Comparison of ENCODE assay signal across 18 cellular contexts in the genomic region with DNA sequence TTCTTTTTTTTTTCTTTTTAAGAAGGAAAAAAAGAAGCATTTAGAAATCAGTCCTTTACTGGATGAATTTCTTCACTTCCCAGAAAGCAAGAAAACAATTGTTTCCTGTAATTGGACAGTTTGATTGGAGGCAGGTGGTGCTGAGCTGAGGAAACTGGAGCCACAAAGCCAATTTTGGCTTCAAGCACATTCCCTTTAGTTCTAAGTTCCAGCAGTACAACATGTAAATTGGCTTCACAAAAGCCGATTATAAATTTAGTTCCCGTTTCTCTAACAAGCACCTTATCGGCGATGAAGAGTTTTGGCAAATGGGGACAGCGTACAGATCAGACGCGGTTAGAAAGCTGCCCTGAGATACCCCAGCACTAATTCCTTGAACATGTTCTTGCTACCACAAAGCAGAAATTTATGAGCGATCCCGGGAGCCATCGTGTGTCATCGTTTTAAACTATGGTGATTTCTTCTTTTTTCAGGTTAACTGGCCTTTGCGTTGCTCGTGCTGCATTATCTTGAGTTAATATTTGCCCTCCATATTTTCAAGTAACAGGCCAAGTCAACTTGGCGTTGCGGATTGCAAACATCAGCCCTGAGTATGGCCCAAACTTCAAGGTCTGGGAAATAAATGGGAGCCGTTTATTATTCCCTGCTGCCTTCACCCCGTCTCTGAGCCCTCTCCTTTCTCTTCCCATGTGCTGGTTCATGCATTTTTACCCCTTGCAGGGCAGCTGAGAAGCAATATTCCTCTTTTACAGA.
DNase-seq lines count a peak whose midpoint lies in the region; ATAC-seq and TF ChIP-seq lines count a peak whose summit lies in the region.
"Had no signal": no experiment of that assay in that cellular context is flagged by ENCODE, and none has a peak within 500 bp of the region (broad histone marks: within the 10 kb centered on the region; RNA-seq: fewer than 3 reads in every experiment).

No MANE protein-coding gene starts in this region.

- no peak overlapping the region for H3K4me3 Mint-ChIP-seq in CD4-positive, alpha-beta memory T cell
- no peak overlapping the region for H3K4me3 Mint-ChIP-seq in activated CD4-positive, alpha-beta T cell treated with anti-CD3 and anti-CD28 coated beads, Interleukin-2, amount 10 ng/mL, durations not matched to agents 24 days and 14 days
- no peak overlapping the region for H3K4me3 Mint-ChIP-seq in activated CD4-positive, alpha-beta memory T cell treated with anti-CD3 and anti-CD28 coated beads, Interleukin-2, amount 10 ng/mL, durations not matched to agents 7 days and 5 days
- H3K4me3 Mint-ChIP-seq: activated naive CD8-positive, alpha-beta T cell treated with anti-CD3 and anti-CD28 coated beads for 36 hours; effector memory CD8-positive, alpha-beta T cell; neural progenitor cell; T-helper 1 cell treated with Interleukin-12 subunit alpha and Interleukin-12 subunit beta and Interleukin-4 antibody, amounts not matched to agents 30 μg/mL and 1 μg/mL, for 36 hours had no signal

- peaks cover 28 to 61% (median 36%) of the 10 kb centered on the region in 4 donors for H3K4me1 Mint-ChIP-seq in CD4-positive, alpha-beta memory T cell
- H3K4me1 Mint-ChIP-seq in activated CD4-positive, alpha-beta T cell treated with anti-CD3 and anti-CD28 coated beads, Interleukin-2, amount 10 ng/mL, durations not matched to agents 24 days and 14 days: peaks cover 39% of the 10 kb centered on the region
- H3K4me1 Mint-ChIP-seq in activated CD4-positive, alpha-beta memory T cell treated with anti-CD3 and anti-CD28 coated beads, Interleukin-2, amount 10 ng/mL, durations not matched to agents 7 days and 5 days: peaks cover 50% of the 10 kb centered on the region

- peak overlapping the region in 4 of 7 donors; percentile 13 to 99 (median 65) for H3K27ac Mint-ChIP-seq in CD4-positive, alpha-beta memory T cell
- H3K27ac Mint-ChIP-seq in activated CD4-positive, alpha-beta T cell treated with anti-CD3 and anti-CD28 coated beads, Interleukin-2, amount 10 ng/mL, durations not matched to agents 24 days and 14 days: no peak overlapping the region
- no peak overlapping the region for H3K27ac Mint-ChIP-seq in activated CD4-positive, alpha-beta memory T cell treated with anti-CD3 and anti-CD28 coated beads, Interleukin-2, amount 10 ng/mL, durations not matched to agents 7 days and 5 days
- H3K27ac Mint-ChIP-seq: activated naive CD8-positive, alpha-beta T cell treated with anti-CD3 and anti-CD28 coated beads for 36 hours; neural progenitor cell; T-helper 1 cell treated with Interleukin-12 subunit alpha and Interleukin-12 subunit beta and Interleukin-4 antibody, amounts not matched to agents 30 μg/mL and 1 μg/mL, for 36 hours had no signal

- CTCF ChIA-PET in CD4-positive, alpha-beta memory T cell (lab: Charles Lee; ENCODE audit: partially characterized antibody): no interaction called here
- CTCF ChIA-PET in activated CD4-positive, alpha-beta memory T cell treated with anti-CD3 and anti-CD28 coated beads, Interleukin-2, amount 10 ng/mL, durations not matched to agents 7 days and 5 days (lab: Charles Lee): no interaction called here

- H3K9me3 Mint-ChIP-seq in CD4-positive, alpha-beta memory T cell: no peaks in the 10 kb centered on the region
- peaks cover 3% of the 10 kb centered on the region for H3K9me3 Mint-ChIP-seq in activated CD4-positive, alpha-beta T cell treated with anti-CD3 and anti-CD28 coated beads, Interleukin-2, amount 10 ng/mL, durations not matched to agents 24 days and 14 days
- H3K9me3 Mint-ChIP-seq in activated CD4-positive, alpha-beta memory T cell treated with anti-CD3 and anti-CD28 coated beads, Interleukin-2, amount 10 ng/mL, durations not matched to agents 7 days and 5 days: no peaks in the 10 kb centered on the region
- H3K9me3 Mint-ChIP-seq: activated naive CD8-positive, alpha-beta T cell treated with anti-CD3 and anti-CD28 coated beads for 36 hours; effector memory CD8-positive, alpha-beta T cell; neural progenitor cell; T-helper 1 cell treated with Interleukin-12 subunit alpha and Interleukin-12 subunit beta and Interleukin-4 antibody, amounts not matched to agents 30 μg/mL and 1 μg/mL, for 36 hours had no signal

- no peak overlapping the region for H3K4me3 ChIP-seq in CD4-positive, alpha-beta memory T cell (ENCODE audit: low read length in 2 of 2)
- H3K4me3 ChIP-seq in fibroblast of mammary gland (ENCODE audit: control insufficient read depth, low read depth, low read length): no peak overlapping the region
- H3K4me3 ChIP-seq: neural progenitor cell, skin epidermis had no signal

- POLR2A ChIA-PET in CD4-positive, alpha-beta memory T cell (lab: Charles Lee; ENCODE audit: partially characterized antibody): interaction anchor here (0.5 to 4.0 kb wide), 2 partner anchors 52 to 168 kb away, joined by 3 to 29 read pairs; no protein-coding TSS in a partner anchor
- POLR2A ChIA-PET in activated CD4-positive, alpha-beta memory T cell treated with anti-CD3 and anti-CD28 coated beads, Interleukin-2, amount 10 ng/mL, durations not matched to agents 7 days and 5 days (lab: Charles Lee): interaction anchor here (4.8 kb wide), 1 partner anchor 24 kb away, joined by 44 read pairs; no protein-coding TSS in a partner anchor

- ATAC-seq in sciatic nerve (peak; percentile 30), GM21723 (IDR thresholded peaks at IDR 0.05; ENCODE audit: unreplicated experiment) (no peak)
- ATAC-seq: effector memory CD8-positive, alpha-beta T cell; stimulated activated naive CD8-positive, alpha-beta T cell treated with anti-CD3 and anti-CD28 coated beads, Interleukin-15, Interleukin-2, amounts not matched to agents 100 U/mL and 50 U/mL, for 24 hours had no signal

- no peaks in the 10 kb centered on the region for H3K9me3 ChIP-seq in CD4-positive, alpha-beta memory T cell (ENCODE audit: control insufficient read depth in 1 of 2, low read length in 2 of 2)

- TF ChIP-seq CTCF in fibroblast of mammary gland (conservative IDR thresholded peaks at IDR 0.05; ENCODE audit: control insufficient read depth, insufficient read depth, low read depth, low read length): no peak

- DNase-seq in CD4-positive, alpha-beta memory T cell: no peak
- DNase-seq in NCI-H146 treated with DMSO at 0.1 percent for 48 hours (lab: John Stamatoyannopoulos, UW; ENCODE audit: unreplicated experiment) (peak; percentile 33), fibroblast of mammary gland (ENCODE audit: low read depth) (peak; percentile 4), sciatic nerve (ENCODE audit: low spot score) (peak; percentile 34)
- no peak for DNase-seq in activated CD4-positive, alpha-beta T cell treated with anti-CD3 and anti-CD28 coated beads, Interleukin-2, amount 10 ng/mL, durations not matched to agents 24 days and 14 days
- DNase-seq in activated CD4-positive, alpha-beta memory T cell treated with anti-CD3 and anti-CD28 coated beads, Interleukin-2, amount 10 ng/mL, durations not matched to agents 7 days and 5 days: no peak
- DNase-seq: activated naive CD8-positive, alpha-beta T cell treated with anti-CD3 and anti-CD28 coated beads for 36 hours; caudate nucleus; effector memory CD8-positive, alpha-beta T cell; GF-D8; NCI-H2081; NCI-H774; SHP77; stimulated activated naive CD8-positive, alpha-beta T cell treated with anti-CD3 and anti-CD28 coated beads, Interleukin-15, Interleukin-2, amounts not matched to agents 100 U/mL and 50 U/mL, for 24 hours had no signal

- H3K4me1 ChIP-seq in CD4-positive, alpha-beta memory T cell (ENCODE audit: insufficient read depth, low read length): peaks cover 44% of the 10 kb centered on the region

- intact Hi-C loops in CD4-positive, alpha-beta memory T cell (cut with micrococcal nuclease): no loop called here
- intact Hi-C loops in sciatic nerve (cut with DNase I): no loop called here
- intact Hi-C loops in activated CD4-positive, alpha-beta T cell treated with anti-CD3 and anti-CD28 coated beads, Interleukin-2, amount 10 ng/mL, durations not matched to agents 24 days and 14 days (cut with micrococcal nuclease): no loop called here

- H3K27ac ChIP-seq in CD4-positive, alpha-beta memory T cell (ENCODE audit: low read depth, low read length): no peak overlapping the region
- H3K27ac ChIP-seq: neural progenitor cell had no signal

- no peaks in the 10 kb centered on the region for H3K36me3 Mint-ChIP-seq in CD4-positive, alpha-beta memory T cell
- no peaks in the 10 kb centered on the region for H3K36me3 Mint-ChIP-seq in activated CD4-positive, alpha-beta T cell treated with anti-CD3 and anti-CD28 coated beads, Interleukin-2, amount 10 ng/mL, durations not matched to agents 24 days and 14 days (ENCODE audit: low read depth)
- peaks cover 12% of the 10 kb centered on the region for H3K36me3 Mint-ChIP-seq in activated CD4-positive, alpha-beta memory T cell treated with anti-CD3 and anti-CD28 coated beads, Interleukin-2, amount 10 ng/mL, durations not matched to agents 7 days and 5 days (ENCODE audit: low read depth)
- H3K36me3 Mint-ChIP-seq: neural progenitor cell had no signal

- no peaks in the 10 kb centered on the region for H3K27me3 Mint-ChIP-seq in CD4-positive, alpha-beta memory T cell
- H3K27me3 Mint-ChIP-seq in activated CD4-positive, alpha-beta T cell treated with anti-CD3 and anti-CD28 coated beads, Interleukin-2, amount 10 ng/mL, durations not matched to agents 24 days and 14 days: no peaks in the 10 kb centered on the region
- H3K27me3 Mint-ChIP-seq in activated CD4-positive, alpha-beta memory T cell treated with anti-CD3 and anti-CD28 coated beads, Interleukin-2, amount 10 ng/mL, durations not matched to agents 7 days and 5 days: peaks cover 3% of the 10 kb centered on the region
- H3K27me3 Mint-ChIP-seq: effector memory CD8-positive, alpha-beta T cell had no signal

- H3K27me3 ChIP-seq in CD4-positive, alpha-beta memory T cell (ENCODE audit: insufficient read depth, low read length): no peaks in the 10 kb centered on the region
- H3K27me3 ChIP-seq: neural progenitor cell had no signal

- no peaks in the 10 kb centered on the region for H3K36me3 ChIP-seq in CD4-positive, alpha-beta memory T cell (ENCODE audit: insufficient read depth, low read length)
- H3K36me3 ChIP-seq: neural progenitor cell had no signal

Comparison
In these comparisons a context has a peak if more than half of its experiments do, and no peak if none do; other contexts are left out.
1. DNase-seq: peak in NCI-H146 treated with DMSO at 0.1 percent for 48 hours (single experiment), fibroblast of mammary gland (single experiment) and sciatic nerve (single experiment); none in CD4-positive, alpha-beta memory T cell (0 of 5), activated CD4-positive, alpha-beta T cell treated with anti-CD3 and anti-CD28 coated beads, Interleukin-2, amount 10 ng/mL, durations not matched to agents 24 days and 14 days (single experiment) and activated CD4-positive, alpha-beta memory T cell treated with anti-CD3 and anti-CD28 coated beads, Interleukin-2, amount 10 ng/mL, durations not matched to agents 7 days and 5 days (single experiment).
2. H3K27ac Mint-ChIP-seq: peak in CD4-positive, alpha-beta memory T cell (4 of 7); none in activated CD4-positive, alpha-beta T cell treated with anti-CD3 and anti-CD28 coated beads, Interleukin-2, amount 10 ng/mL, durations not matched to agents 24 days and 14 days (single experiment) and activated CD4-positive, alpha-beta memory T cell treated with anti-CD3 and anti-CD28 coated beads, Interleukin-2, amount 10 ng/mL, durations not matched to agents 7 days and 5 days (single experiment).